In the genomic region with DNA sequence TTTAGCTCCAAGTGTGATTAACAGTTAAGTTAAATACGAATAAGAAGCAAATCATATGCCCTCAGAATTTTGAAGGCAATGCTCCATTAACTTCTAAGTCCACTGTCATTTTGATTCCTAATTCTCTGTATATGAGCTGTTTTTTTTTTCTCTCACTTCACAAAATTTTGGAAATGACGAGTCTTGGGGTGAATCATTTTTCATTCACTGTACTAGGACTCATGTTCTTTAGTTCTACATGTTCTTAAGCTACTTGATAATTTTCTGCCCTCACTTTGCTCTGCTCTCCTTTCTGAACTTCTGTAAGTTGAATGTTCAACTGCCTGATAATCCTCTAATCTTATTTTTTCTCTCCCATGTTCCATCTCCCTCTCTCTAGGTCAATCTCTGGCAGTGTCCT, we compare ENCODE assay signal across 18 cellular contexts.
"Had no signal": no experiment of that assay in that cellular context is flagged by ENCODE, and none has a peak within 500 bp of the region (broad histone marks: within the 10 kb centered on the region; RNA-seq: fewer than 3 reads in every experiment).

No MANE protein-coding gene starts in this region.

- H3K27ac Mint-ChIP-seq: activated naive CD4-positive, alpha-beta T cell treated with anti-CD3 and anti-CD28 coated beads, Interleukin-2, amount 50 U/mL, for 24 hours; natural killer cell treated with Interleukin-12 subunit alpha and Interleukin-12 subunit beta and Interleukin-15 and Interleukin-18, amount 100 ng/mL, for 72 hours; stimulated activated naive CD8-positive, alpha-beta T cell treated with anti-CD3 and anti-CD28 coated beads, Interleukin-15, Interleukin-2, amounts not matched to agents 100 ng/mL and 50 ng/mL, for 24 hours; T-helper 2 cell treated with Interferon-gamma antibody and Interleukin-4, amounts not matched to agents 5 μg/mL and 100 μg/mL, for 36 hours had no signal

- H3K9me3 Mint-ChIP-seq: activated naive CD4-positive, alpha-beta T cell treated with anti-CD3 and anti-CD28 coated beads, Interleukin-2, amount 50 U/mL, for 24 hours; endodermal cell; stimulated activated naive CD8-positive, alpha-beta T cell treated with anti-CD3 and anti-CD28 coated beads, Interleukin-15, Interleukin-2, amounts not matched to agents 100 ng/mL and 50 ng/mL, for 24 hours; T-helper 2 cell treated with Interferon-gamma antibody and Interleukin-4, amounts not matched to agents 5 μg/mL and 100 μg/mL, for 36 hours had no signal

- H3K27me3 Mint-ChIP-seq: activated naive CD4-positive, alpha-beta T cell treated with anti-CD3 and anti-CD28 coated beads, Interleukin-2, amount 50 U/mL, for 24 hours; brain; natural killer cell treated with Interleukin-12 subunit alpha and Interleukin-12 subunit beta and Interleukin-15 and Interleukin-18, amount 100 ng/mL, for 72 hours; stimulated activated naive CD8-positive, alpha-beta T cell treated with anti-CD3 and anti-CD28 coated beads, Interleukin-15, Interleukin-2, amounts not matched to agents 100 ng/mL and 50 ng/mL, for 24 hours had no signal

- H3K4me3 Mint-ChIP-seq: activated naive CD4-positive, alpha-beta T cell treated with anti-CD3 and anti-CD28 coated beads, Interleukin-2, amount 50 U/mL, for 24 hours; brain; endodermal cell; stimulated activated naive CD8-positive, alpha-beta T cell treated with anti-CD3 and anti-CD28 coated beads, Interleukin-15, Interleukin-2, amounts not matched to agents 100 ng/mL and 50 ng/mL, for 24 hours; T-helper 2 cell treated with Interferon-gamma antibody and Interleukin-4, amounts not matched to agents 5 μg/mL and 100 μg/mL, for 36 hours had no signal

- H3K27me3 ChIP-seq: ovary, testis had no signal

- H3K27ac ChIP-seq: lower lobe of right lung, ovary, testis had no signal

- H3K36me3 ChIP-seq: lower lobe of right lung, ovary had no signal

- H3K4me3 ChIP-seq: lower lobe of right lung, mucosa of descending colon, ovary, testis had no signal

- H3K9me3 ChIP-seq: lower lobe of right lung, mucosa of descending colon, ovary, testis had no signal

- DNase-seq: activated effector memory CD4-positive, alpha-beta T cell treated with Interleukin-2 at 50 U/mL for 16 hours; amniotic stem cell; endodermal cell; foreskin fibroblast; glutamatergic neuron; lower lobe of right lung; mucosa of descending colon; ovary; stimulated activated CD4-positive, alpha-beta T cell treated with anti-CD3 and anti-CD28 coated beads, Interleukin-4, amount 100 ng/mL, for 1 hour; stimulated activated CD8-positive, alpha-beta memory T cell treated with anti-CD3 and anti-CD28 coated beads, Interleukin-4, amount 100 ng/mL, for 48 hours; testis had no signal

- ATAC-seq: activated CD4-positive, CD25-positive, alpha-beta regulatory T cell treated with anti-CD3 and anti-CD28 coated beads, Interleukin-2, amount 50 U/mL, for 24 hours; esophagus mucosa; natural killer cell treated with Interleukin-12 subunit alpha and Interleukin-12 subunit beta and Interleukin-15 and Interleukin-18, amount 100 ng/mL, for 72 hours had no signal
